In genomic region chr12:96431067-96431466, GRCh38 we compare ENCODE assay signal across 15 cellular contexts.
"Had no signal": no experiment of that assay in that cellular context is flagged by ENCODE, and none has a peak within 500 bp of the region (broad histone marks: within the 10 kb centered on the region; RNA-seq: fewer than 3 reads in every experiment).

No MANE protein-coding gene starts in this region.

- H3K27ac Mint-ChIP-seq: activated naive CD4-positive, alpha-beta T cell treated with anti-CD3 and anti-CD28 coated beads, Interleukin-2, amount 10 ng/mL, durations not matched to agents 7 days and 5 days; activated T-helper 17 cell treated with anti-CD3 and anti-CD28 coated beads, Interleukin-2, amount 50 U/mL, for 72 hours; stimulated activated naive CD8-positive, alpha-beta T cell treated with anti-CD3 and anti-CD28 coated beads, Interleukin-15, amount 100 ng/mL, for 72 hours had no signal

- H3K36me3 ChIP-seq: adrenal gland, cardiac muscle cell, ovary, sigmoid colon, spleen, thoracic aorta had no signal

- H3K4me3 Mint-ChIP-seq: activated naive CD4-positive, alpha-beta T cell treated with anti-CD3 and anti-CD28 coated beads, Interleukin-2, amount 10 ng/mL, durations not matched to agents 7 days and 5 days; activated T-helper 17 cell treated with anti-CD3 and anti-CD28 coated beads, Interleukin-2, amount 50 U/mL, for 72 hours; stimulated activated naive CD8-positive, alpha-beta T cell treated with anti-CD3 and anti-CD28 coated beads, Interleukin-15, amount 100 ng/mL, for 72 hours had no signal

- H3K9me3 ChIP-seq: adrenal gland, ovary, sigmoid colon, spleen, thoracic aorta had no signal

- H3K27me3 Mint-ChIP-seq: activated naive CD4-positive, alpha-beta T cell treated with anti-CD3 and anti-CD28 coated beads, Interleukin-2, amount 10 ng/mL, durations not matched to agents 7 days and 5 days; activated T-helper 17 cell treated with anti-CD3 and anti-CD28 coated beads, Interleukin-2, amount 50 U/mL, for 72 hours; stimulated activated naive CD8-positive, alpha-beta T cell treated with anti-CD3 and anti-CD28 coated beads, Interleukin-15, amount 100 ng/mL, for 72 hours had no signal

- H3K27ac ChIP-seq: adrenal gland, cardiac muscle cell, dorsolateral prefrontal cortex, ovary, sigmoid colon, spleen, thoracic aorta had no signal

- H3K9me3 Mint-ChIP-seq: activated T-helper 17 cell treated with anti-CD3 and anti-CD28 coated beads, Interleukin-2, amount 50 U/mL, for 72 hours had no signal

- DNase-seq: activated CD4-positive, CD25-positive, alpha-beta regulatory T cell treated with anti-CD3 and anti-CD28 coated beads, Interleukin-2, amount 50 U/mL, for 72 hours; activated naive CD4-positive, alpha-beta T cell treated with anti-CD3 and anti-CD28 coated beads, Interleukin-2, amount 10 ng/mL, durations not matched to agents 7 days and 5 days; activated T-cell treated with anti-CD3 and anti-CD28 coated beads for 4 hours; adrenal gland; dorsolateral prefrontal cortex; hippocampal formation; midbrain; ovary; sigmoid colon; spleen; stimulated activated CD4-positive, alpha-beta T cell treated with anti-CD3 and anti-CD28 coated beads, Interleukin-1b, Interleukin-23, amount 100 ng/mL, for 48 hours; stimulated activated naive CD8-positive, alpha-beta T cell treated with anti-CD3 and anti-CD28 coated beads, Interleukin-15, amount 100 ng/mL, for 72 hours had no signal

- H3K27me3 ChIP-seq: adrenal gland, cardiac muscle cell, dorsolateral prefrontal cortex, ovary, sigmoid colon, spleen had no signal

- H3K4me1 ChIP-seq: adrenal gland had no signal

- H3K4me3 ChIP-seq: adrenal gland, cardiac muscle cell, dorsolateral prefrontal cortex, ovary, sigmoid colon, spleen, thoracic aorta had no signal
